8 cellular contexts compared by ENCODE assay signal in the genomic region with DNA sequence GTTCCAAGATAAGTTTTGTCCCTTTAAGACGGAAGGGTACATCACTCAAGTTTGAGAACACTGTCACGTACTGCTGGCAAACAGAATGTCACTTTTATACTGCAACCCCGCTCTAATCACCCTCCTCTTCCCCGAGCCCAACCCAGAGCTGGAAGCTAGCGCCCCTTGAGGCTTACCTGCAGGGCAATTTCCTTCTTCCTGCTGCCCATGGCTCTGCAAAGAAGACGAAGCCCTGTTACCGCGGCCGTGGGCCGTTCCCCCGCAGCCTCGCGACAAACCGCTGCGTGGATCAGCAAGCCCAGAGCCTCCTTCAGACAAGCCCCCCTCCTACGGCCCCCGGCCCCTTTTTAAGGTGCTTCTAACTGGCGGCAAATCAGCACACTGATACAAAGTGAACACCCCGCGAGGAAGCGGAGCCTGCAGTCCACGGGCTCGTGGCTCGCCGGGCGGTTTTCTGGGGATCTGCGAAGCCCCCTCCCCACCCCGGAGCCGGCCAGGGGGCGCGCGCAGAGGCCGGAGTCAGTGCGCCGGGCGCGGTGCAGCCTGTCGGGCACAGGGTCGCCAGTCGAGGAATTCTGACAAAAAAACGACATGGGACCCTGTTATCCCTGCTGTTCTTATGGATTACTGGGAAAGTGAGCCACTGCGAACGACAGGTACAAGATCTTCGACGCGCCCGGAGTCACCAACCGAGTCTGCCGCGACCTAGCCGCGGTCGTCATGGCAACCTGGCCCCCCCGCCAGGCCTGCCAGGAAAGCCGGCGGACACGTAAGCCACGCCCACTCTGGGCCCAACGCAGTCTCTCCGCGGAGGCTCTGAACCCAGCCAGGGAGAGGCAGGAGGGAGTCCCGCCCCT. TPM values are rescaled to one million over a fixed set of nuclear protein-coding genes. Genes with fewer than 3 reads are reported as not detected.
DNase-seq lines count a peak whose midpoint lies in the region; ATAC-seq and TF ChIP-seq lines count a peak whose summit lies in the region.

TSS of gene NME9 (minus strand) at position 725 of the 857 bp plus-strand sequence. CDS start at position 209, 516 bp downstream.

- H3K27ac ChIP-seq in heart right ventricle (peak within 1 kb of the TSS in 9 of 10 donors; percentile 25 to 74 (median 54)), trophoblast cell (ENCODE audit: low read depth, low read length) (no peak within 1 kb of the TSS), tibial nerve (peak within 1 kb of the TSS; percentile 50 to 82 (median 63))

- H3K9ac ChIP-seq in adipocyte (ENCODE audit: low read length) (peak within 1 kb of the TSS; percentile 53), trophoblast cell (ENCODE audit: low read length) (peak within 1 kb of the TSS; percentile 11)

- peak in 1 of 2 donors; percentile 48 for TF ChIP-seq EP300 in tibial nerve (IDR thresholded peaks at IDR 0.05)

- peak within 1 kb of the TSS; percentile 73 for H4K12ac ChIP-seq in trophoblast cell (ENCODE audit: low read depth, low read length)

- ATAC-seq in HG02642 (IDR thresholded peaks at IDR 0.05; ENCODE audit: poor library complexity, unreplicated experiment) (peak; percentile 82), heart right ventricle (peak; percentile 94 to 97 (median 96))

- no peaks in the 10 kb centered on the region for H3K36me3 ChIP-seq in GM06990 (ENCODE audit: control insufficient read depth, insufficient read depth, low read length)
- H3K36me3 ChIP-seq in adipocyte (ENCODE audit: control insufficient read depth, insufficient read depth, low read length, severe bottlenecking): no peaks in the 10 kb centered on the region
- no peaks in the 10 kb centered on the region for H3K36me3 ChIP-seq in heart right ventricle
- no peaks in the 10 kb centered on the region for H3K36me3 ChIP-seq in trophoblast cell (ENCODE audit: control insufficient read depth in 1 of 2, insufficient read depth in 2 of 2, low read length in 2 of 2)
- H3K36me3 ChIP-seq in tibial nerve: no peaks in the 10 kb centered on the region

- DNase-seq in GM06990 (ENCODE audit: extremely low read depth, insufficient read length) (peak; percentile 64), NCI-H1417 (lab: John Stamatoyannopoulos, UW) (peak; percentile 96 to 98 (median 96)), T follicular helper cell (ENCODE audit: low read depth) (peak; percentile 86), adipocyte (ENCODE audit: low read depth) (peak; percentile 88), heart right ventricle (peak; percentile 87 to 88), trophoblast cell (peak; percentile 87 to 94), tibial nerve (ENCODE audit: low spot score in 2 of 2) (peak; percentile 53 to 69)

- peaks cover 5% of the 10 kb centered on the region for H3K79me1 ChIP-seq in trophoblast cell (ENCODE audit: low read length)

- H3K4me1 ChIP-seq in adipocyte (ENCODE audit: control insufficient read depth, insufficient read depth, low read length): peaks cover 21% of the 10 kb centered on the region
- H3K4me1 ChIP-seq in heart right ventricle: peaks cover 0 to 25% (median 8%) of the 10 kb centered on the region in 9 donors
- peaks cover 5 to 7% of the 10 kb centered on the region in 2 experiments for H3K4me1 ChIP-seq in trophoblast cell (ENCODE audit: control insufficient read depth in 1 of 2, insufficient read depth in 2 of 2, low read length in 2 of 2)
- peaks cover 0 to 24% (median 3%) of the 10 kb centered on the region in 4 donors for H3K4me1 ChIP-seq in tibial nerve

- H3K9me3 ChIP-seq in adipocyte (ENCODE audit: control insufficient read depth, low read length) (no peaks in the 10 kb centered on the region), heart right ventricle (no peaks in the 10 kb centered on the region), trophoblast cell (ENCODE audit: insufficient read depth, low read depth, low read length) (no peaks in the 10 kb centered on the region), tibial nerve (no peaks in the 10 kb centered on the region)

- peak within 1 kb of the TSS; percentile 12 for H2BK5ac ChIP-seq in trophoblast cell (ENCODE audit: low read depth, low read length, poor library complexity)

- no peak within 1 kb of the TSS for H3K4ac ChIP-seq in trophoblast cell (ENCODE audit: low read depth, low read length)

- H3K4me3 ChIP-seq in GM06990 (replicated peaks; ENCODE audit: low read depth, low read length): peak within 1 kb of the TSS; percentile 54
- H3K4me3 ChIP-seq in adipocyte (ENCODE audit: low read length): peak within 1 kb of the TSS; percentile 82
- peak within 1 kb of the TSS; percentile 48 to 81 (median 68) for H3K4me3 ChIP-seq in heart right ventricle
- peak within 1 kb of the TSS; percentile 63 for H3K4me3 ChIP-seq in trophoblast cell (ENCODE audit: low read depth, low read length)
- H3K4me3 ChIP-seq in tibial nerve: peak within 1 kb of the TSS; percentile 45 to 86 (median 70)

- peak within 1 kb of the TSS; percentile 89 for H3K14ac ChIP-seq in trophoblast cell (ENCODE audit: low read length)

- H3K79me2 ChIP-seq in trophoblast cell (ENCODE audit: control insufficient read depth, insufficient read depth, low read length, poor library complexity): peaks cover 2% of the 10 kb centered on the region

- H3K4me2 ChIP-seq in trophoblast cell (ENCODE audit: low read length): peak within 1 kb of the TSS; percentile 87

- TF ChIP-seq CTCF in GM06990 (IDR thresholded peaks at IDR 0.05; ENCODE audit: insufficient read depth, low read length, poor library complexity, severe bottlenecking): peak; percentile 90
- peak in 8 of 9 donors; percentile 22 to 66 (median 58) for TF ChIP-seq CTCF in heart right ventricle (IDR thresholded peaks at IDR 0.05)
- peak in 4 of 5 experiments; percentile 38 to 51 (median 50) for TF ChIP-seq CTCF in tibial nerve (IDR thresholded peaks at IDR 0.05)

- H3K27me3 ChIP-seq in GM06990 (replicated peaks; ENCODE audit: control insufficient read depth, insufficient read depth, low read length) (0 out of 2 replicates have a peak, but pooled peaks cover 1% of the 10 kb centered on the region), adipocyte (replicated peaks; ENCODE audit: control insufficient read depth, insufficient read depth, low read length) (peaks cover 3% of the 10 kb centered on the region), heart right ventricle (peaks cover 0 to 6% (median 0%) of the 10 kb centered on the region in 7 donors), trophoblast cell (ENCODE audit: insufficient read depth, low read length) (no peaks in the 10 kb centered on the region), tibial nerve (no peaks in the 10 kb centered on the region)

- H4K91ac ChIP-seq in trophoblast cell (ENCODE audit: low read depth, low read length): peak within 1 kb of the TSS; percentile 57

- peak within 1 kb of the TSS; percentile 76 for H4K8ac ChIP-seq in trophoblast cell (ENCODE audit: low read depth, low read length)

- intact Hi-C loops in heart right ventricle (cut with DNase I): no loop called here

- H2BK12ac ChIP-seq in trophoblast cell (ENCODE audit: low read length): peak within 1 kb of the TSS; percentile 18

- no peak within 1 kb of the TSS for H3K23ac ChIP-seq in trophoblast cell (ENCODE audit: low read length)

- peak within 1 kb of the TSS; percentile 79 for H3K18ac ChIP-seq in trophoblast cell (ENCODE audit: low read length)

- peak within 1 kb of the TSS; percentile 91 for H2AFZ ChIP-seq in trophoblast cell (ENCODE audit: insufficient read depth, low read length, poor library complexity)

- peak within 1 kb of the TSS; percentile 58 for H2BK120ac ChIP-seq in trophoblast cell (ENCODE audit: insufficient read depth, low read length, poor library complexity)

- WGBS in heart right ventricle, 2 donors: 0% methylated on average over 62 of the region's 62 CpGs
- WGBS in trophoblast cell (ENCODE audit: extremely low coverage, insufficient coverage, insufficient read length): no CpG with 5 or more reads among the region's 62 CpGs
- WGBS in tibial nerve, 2 donors: 1% methylated on average over 41 to 57 of the region's 62 CpGs

- no peak within 1 kb of the TSS for H2AK5ac ChIP-seq in trophoblast cell (ENCODE audit: low read length)

- TF ChIP-seq POLR2A in tibial nerve (IDR thresholded peaks at IDR 0.05): no peak

RNA-seq across cellular contexts. Expression of gene NME9, which starts in this region (rescaled TPM):
- under 1 TPM in 1 of 10 donors, not detected in 9; 0.44 TPM for total RNA-seq in heart right ventricle
- polyA plus RNA-seq in heart right ventricle: under 1 TPM in 1 of 2 donors, not detected in 1; 0.15 TPM
- 0.15 and 0.25 TPM in 2 replicates for polyA plus RNA-seq in trophoblast cell (2013)
- not detected for total RNA-seq in tibial nerve

Comparison
In these comparisons a context has a peak if more than half of its experiments do, and no peak if none do; other contexts are left out.
1. Peak in DNase-seq, ATAC-seq, H3K4me3 ChIP-seq and H3K27ac ChIP-seq in heart right ventricle; RNA of the gene not detected or under 1 TPM.
2. Peak in DNase-seq, H3K4me3 ChIP-seq and H3K27ac ChIP-seq in tibial nerve; RNA of the gene not detected or under 1 TPM.